1 cellular context compared by ENCODE assay signal in genomic region chr7:150404785-150405583, GRCh38.
TF ChIP-seq lines count a peak whose summit lies in the region.

No MANE protein-coding gene starts in this region.

TF ChIP-seq in H1, 55 proteins besides CTCF, POLR2A, EP300 and RAD21:
- TF ChIP-seq SRF (IDR thresholded peaks at IDR 0.05; ENCODE audit: low read depth, low read length) (no peak), NANOG (IDR thresholded peaks at IDR 0.05; ENCODE audit: insufficient read depth, low read depth, low read length, poor library complexity, severe bottlenecking) (no peak), CBX8 (IDR thresholded peaks at IDR 0.05; ENCODE audit: borderline replicate concordance, low read depth, low read length) (no peak), CHD1 (IDR thresholded peaks at IDR 0.05; ENCODE audit: low read depth, low read length) (no peak), SUZ12 (IDR thresholded peaks at IDR 0.05; ENCODE audit: low read length) (no peak; the same call in 1 of the 2 replicates), RFX5 (IDR thresholded peaks at IDR 0.05; ENCODE audit: borderline replicate concordance, low read depth, low read length) (no peak), TAF7 (optimal IDR thresholded peaks at IDR 0.05; ENCODE audit: borderline replicate concordance, low read depth, low read length) (peak; percentile 83), ATF2 (IDR thresholded peaks at IDR 0.05; ENCODE audit: low read length) (peak; percentile 34; the same call in 1 of the 2 replicates), BRCA1 (IDR thresholded peaks at IDR 0.05; ENCODE audit: low read depth, low read length) (no peak), TBP (IDR thresholded peaks at IDR 0.05; ENCODE audit: low read depth, low read length) (peak; percentile 56), SP4 (IDR thresholded peaks at IDR 0.05; ENCODE audit: low read length) (no peak; the same call in 1 of the 2 replicates), USF2 (IDR thresholded peaks at IDR 0.05; ENCODE audit: low read length) (no peak), PHF8 (conservative IDR thresholded peaks at IDR 0.05; ENCODE audit: low read depth, low read length) (peak; percentile 28; the same call in 1 of the 2 replicates), SP1 (IDR thresholded peaks at IDR 0.05; ENCODE audit: low read depth, low read length) (no peak), SAP30 (IDR thresholded peaks at IDR 0.05; ENCODE audit: insufficient read depth, insufficient replicate concordance, low read length) (no peak), E2F6 (IDR thresholded peaks at IDR 0.05) (peak; percentile 59), TCF12 (IDR thresholded peaks at IDR 0.05; ENCODE audit: low read depth, low read length) (0 out of 2 replicates have a peak, but pooled peaks have one; percentile 51), JUND (IDR thresholded peaks at IDR 0.05; ENCODE audit: low read length) (no peak), HDAC6 (IDR thresholded peaks at IDR 0.05; ENCODE audit: low read depth, low read length) (no peak), EGR1 (IDR thresholded peaks at IDR 0.05; ENCODE audit: borderline replicate concordance, low read depth, low read length) (peak; percentile 82), RBBP5 (IDR thresholded peaks at IDR 0.05; ENCODE audit: borderline replicate concordance, low read depth, low read length) (no peak; the same call in 1 of the 2 replicates), NRF1 (IDR thresholded peaks at IDR 0.05; ENCODE audit: low read depth, low read length) (no peak), SIRT6 (IDR thresholded peaks at IDR 0.05; ENCODE audit: low read length) (no peak), YY1 (IDR thresholded peaks at IDR 0.05; ENCODE audit: low read depth, low read length) (peak; percentile 88), POLR2AphosphoS5 (IDR thresholded peaks at IDR 0.05; ENCODE audit: low read depth, low read length) (peak; percentile 42; the same call in 1 of the 2 replicates), HDAC2 (IDR thresholded peaks at IDR 0.05; ENCODE audit: borderline replicate concordance in 1 of 2, low read depth in 2 of 2, low read length in 2 of 2) (peak; percentile 79 to 99), SIX5 (IDR thresholded peaks at IDR 0.05; ENCODE audit: low read depth, low read length) (no peak), POU5F1 (IDR thresholded peaks at IDR 0.05; ENCODE audit: low read depth, low read length) (no peak), GABPA (IDR thresholded peaks at IDR 0.05; ENCODE audit: borderline replicate concordance, insufficient read depth, low read length) (no peak), CHD2 (IDR thresholded peaks at IDR 0.05; ENCODE audit: low read length) (no peak), RXRA (IDR thresholded peaks at IDR 0.05; ENCODE audit: insufficient read depth, low read depth, low read length) (0 out of 2 replicates have a peak, but pooled peaks have one; percentile 55), EZH2 (IDR thresholded peaks at IDR 0.05; ENCODE audit: low read depth, low read length, severe bottlenecking) (peak; percentile 8), JUN (IDR thresholded peaks at IDR 0.05; ENCODE audit: low read depth, low read length) (no peak), CHD7 (IDR thresholded peaks at IDR 0.05; ENCODE audit: insufficient replicate concordance, low read length) (peak; percentile 100), CBX5 (IDR thresholded peaks at IDR 0.05; ENCODE audit: low read depth, low read length) (no peak), KDM1A (IDR thresholded peaks at IDR 0.05; ENCODE audit: borderline replicate concordance, low read length) (peak; percentile 31; the same call in 1 of the 2 replicates), CTBP2 (IDR thresholded peaks at IDR 0.05; ENCODE audit: borderline replicate concordance, insufficient read depth, insufficient read length, low read length) (no peak), BCL11A (IDR thresholded peaks at IDR 0.05; ENCODE audit: low read depth in 2 of 2, low read length in 2 of 2) (no peak), SIN3A (conservative IDR thresholded peaks at IDR 0.05 in 1 of 2, IDR thresholded peaks at IDR 0.05 in 1 of 2; ENCODE audit: low read depth in 1 of 2, low read length in 2 of 2) (peak; percentile 41 to 50; a peak in 2 of 4 replicates), KDM5A (IDR thresholded peaks at IDR 0.05; ENCODE audit: low read length) (no peak), MAX (IDR thresholded peaks at IDR 0.05) (peak; percentile 82), TAF1 (IDR thresholded peaks at IDR 0.05; ENCODE audit: low read depth, low read length) (peak; percentile 82), FOSL1 (IDR thresholded peaks at IDR 0.05; ENCODE audit: insufficient read depth, low read depth, low read length) (no peak), ATF3 (IDR thresholded peaks at IDR 0.05; ENCODE audit: insufficient read depth, low read depth, low read length) (no peak), ASH2L (IDR thresholded peaks at IDR 0.05; ENCODE audit: low read length) (no peak), TEAD4 (IDR thresholded peaks at IDR 0.05; ENCODE audit: low read depth, low read length) (no peak), MAFK (IDR thresholded peaks at IDR 0.05; ENCODE audit: low read depth, low read length) (peak; percentile 91), ZNF274 (IDR thresholded peaks at IDR 0.05; ENCODE audit: borderline replicate concordance, extremely low read depth, low read length) (no peak), GTF2F1 (IDR thresholded peaks at IDR 0.05; ENCODE audit: borderline replicate concordance, low read depth, low read length) (no peak), RNF2 (IDR thresholded peaks at IDR 0.05; ENCODE audit: borderline replicate concordance, low read depth, low read length, missing control alignments, poor library complexity, severe bottlenecking) (no peak), BACH1 (IDR thresholded peaks at IDR 0.05; ENCODE audit: low read length) (peak; percentile 90), KDM4A (IDR thresholded peaks at IDR 0.05; ENCODE audit: low read depth, low read length, severe bottlenecking) (peak; percentile 19), SP2 (IDR thresholded peaks at IDR 0.05; ENCODE audit: low read length) (no peak), CEBPB (IDR thresholded peaks at IDR 0.05; ENCODE audit: low read depth, low read length) (no peak), CREB1 (IDR thresholded peaks at IDR 0.05) (peak; percentile 65)
